ENCODE assay signal across 12 cellular contexts in genomic region chr9:10232352-10232930, GRCh38.
DNase-seq lines count a peak whose midpoint lies in the region; ATAC-seq and TF ChIP-seq lines count a peak whose summit lies in the region.
"Had no signal": no experiment of that assay in that cellular context is flagged by ENCODE, and none has a peak within 500 bp of the region (broad histone marks: within the 10 kb centered on the region; RNA-seq: fewer than 3 reads in every experiment).

No MANE protein-coding gene starts in this region.

- H3K4me3 ChIP-seq in epithelial cell of proximal tubule (ENCODE audit: low read depth, low read length) (no peak overlapping the region), neuron (ENCODE audit: low read length) (no peak overlapping the region)
- H3K4me3 ChIP-seq: heart right ventricle, skin epidermis, uterus had no signal

- no peaks in the 10 kb centered on the region for H3K36me3 Mint-ChIP-seq in naive thymus-derived CD8-positive, alpha-beta T cell

- POLR2A ChIA-PET in naive thymus-derived CD8-positive, alpha-beta T cell (lab: Charles Lee): no interaction called here

- H3K4me1 ChIP-seq in neuron (ENCODE audit: insufficient read depth, low read length): peaks cover 14% of the 10 kb centered on the region
- H3K4me1 ChIP-seq: heart right ventricle, uterus had no signal

- no peaks in the 10 kb centered on the region for H3K9me3 ChIP-seq in neuron (ENCODE audit: low read length)
- H3K9me3 ChIP-seq: heart right ventricle, uterus had no signal

- no peak overlapping the region for H3K27ac Mint-ChIP-seq in naive thymus-derived CD8-positive, alpha-beta T cell
- H3K27ac Mint-ChIP-seq: activated T-cell treated with anti-CD3 and anti-CD28 coated beads, Interleukin-2, amount 50 U/mL, for 24 hours had no signal

- peak; percentile 13 for DNase-seq in HT1080 (ENCODE audit: low read depth)
- peak; percentile 100 for DNase-seq in OCI-M1 (lab: John Stamatoyannopoulos, UW)
- no peak for DNase-seq in epithelial cell of proximal tubule (ENCODE audit: low read depth)
- DNase-seq in naive thymus-derived CD8-positive, alpha-beta T cell: no peak
- DNase-seq in cerebellar nuclear complex (lab: John Stamatoyannopoulos, UW): no peak
- DNase-seq in stimulated activated CD4-positive, alpha-beta T cell treated with anti-CD3 and anti-CD28 coated beads, Interleukin-4, amount 100 ng/mL, for 4 hours: no peak
- DNase-seq in hepatic stellate cell (ENCODE audit: low spot score): no peak
- DNase-seq: activated T-cell treated with anti-CD3 and anti-CD28 coated beads, Interleukin-2, amount 50 U/mL, for 24 hours; heart right ventricle; uterus had no signal

- H3K27me3 ChIP-seq in neuron (ENCODE audit: insufficient read depth, low read length): no peaks in the 10 kb centered on the region
- H3K27me3 ChIP-seq: heart right ventricle, uterus had no signal

- TF ChIP-seq CTCF in epithelial cell of proximal tubule (conservative IDR thresholded peaks at IDR 0.05; ENCODE audit: low read depth, low read length): peak; percentile 58

- ATAC-seq in naive thymus-derived CD8-positive, alpha-beta T cell: no peak
- ATAC-seq: heart right ventricle had no signal

- H3K4me1 Mint-ChIP-seq in naive thymus-derived CD8-positive, alpha-beta T cell: no peaks in the 10 kb centered on the region

- no peak overlapping the region for H3K4me3 Mint-ChIP-seq in naive thymus-derived CD8-positive, alpha-beta T cell
- H3K4me3 Mint-ChIP-seq: activated T-cell treated with anti-CD3 and anti-CD28 coated beads, Interleukin-2, amount 50 U/mL, for 24 hours had no signal

- H3K27me3 Mint-ChIP-seq in naive thymus-derived CD8-positive, alpha-beta T cell: no peaks in the 10 kb centered on the region
- H3K27me3 Mint-ChIP-seq: activated T-cell treated with anti-CD3 and anti-CD28 coated beads, Interleukin-2, amount 50 U/mL, for 24 hours had no signal

- H3K36me3 ChIP-seq in neuron (ENCODE audit: insufficient read depth, low read length): no peaks in the 10 kb centered on the region
- H3K36me3 ChIP-seq: heart right ventricle, uterus had no signal

- peaks cover 0 to 11% (median 2%) of the 10 kb centered on the region in 9 donors for H3K9me3 Mint-ChIP-seq in naive thymus-derived CD8-positive, alpha-beta T cell

- H2AFZ ChIP-seq in neuron (ENCODE audit: low read depth, low read length): peak overlapping the region; percentile 71

Comparison
In these comparisons a context has a peak if more than half of its experiments do, and no peak if none do; other contexts are left out.
1. DNase-seq: peak in HT1080 (single experiment) and OCI-M1 (single experiment); none in epithelial cell of proximal tubule (single experiment), naive thymus-derived CD8-positive, alpha-beta T cell (0 of 10), cerebellar nuclear complex (0 of 2), stimulated activated CD4-positive, alpha-beta T cell treated with anti-CD3 and anti-CD28 coated beads, Interleukin-4, amount 100 ng/mL, for 4 hours (0 of 2) and hepatic stellate cell (single experiment).